Comparison of ENCODE assay signal across 1 cellular context in the genomic region with DNA sequence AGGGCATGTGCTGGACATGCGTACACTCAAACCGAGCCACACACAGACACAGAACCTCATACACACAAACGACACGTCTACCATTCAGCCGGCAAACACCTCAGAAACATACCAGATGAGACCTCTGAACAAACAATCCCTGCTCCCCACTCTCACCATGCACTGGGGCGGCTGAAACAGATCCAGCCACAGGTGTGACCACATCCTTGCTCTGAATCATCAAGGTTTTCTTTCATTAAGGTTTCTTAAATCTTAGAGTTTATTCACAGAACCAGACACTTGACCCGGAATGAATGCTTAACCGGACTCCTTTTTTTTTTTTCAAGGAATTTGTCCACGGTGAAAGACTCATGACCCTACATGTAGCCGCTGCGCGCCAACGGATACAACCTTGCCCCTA.
TF ChIP-seq lines count a peak whose summit lies in the region.

No MANE protein-coding gene starts in this region.

TF ChIP-seq in GM12878, 131 proteins besides CTCF, POLR2A, EP300 and RAD21:
- TF ChIP-seq, protein P1, sequence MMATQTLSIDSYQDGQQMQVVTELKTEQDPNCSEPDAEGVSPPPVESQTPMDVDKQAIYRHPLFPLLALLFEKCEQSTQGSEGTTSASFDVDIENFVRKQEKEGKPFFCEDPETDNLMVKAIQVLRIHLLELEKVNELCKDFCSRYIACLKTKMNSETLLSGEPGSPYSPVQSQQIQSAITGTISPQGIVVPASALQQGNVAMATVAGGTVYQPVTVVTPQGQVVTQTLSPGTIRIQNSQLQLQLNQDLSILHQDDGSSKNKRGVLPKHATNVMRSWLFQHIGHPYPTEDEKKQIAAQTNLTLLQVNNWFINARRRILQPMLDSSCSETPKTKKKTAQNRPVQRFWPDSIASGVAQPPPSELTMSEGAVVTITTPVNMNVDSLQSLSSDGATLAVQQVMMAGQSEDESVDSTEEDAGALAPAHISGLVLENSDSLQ (IDR thresholded peaks at IDR 0.05) = no peak
- peak; percentile 65 for TF ChIP-seq RUNX3 (IDR thresholded peaks at IDR 0.05; ENCODE audit: low read length)
